In the genomic region with DNA sequence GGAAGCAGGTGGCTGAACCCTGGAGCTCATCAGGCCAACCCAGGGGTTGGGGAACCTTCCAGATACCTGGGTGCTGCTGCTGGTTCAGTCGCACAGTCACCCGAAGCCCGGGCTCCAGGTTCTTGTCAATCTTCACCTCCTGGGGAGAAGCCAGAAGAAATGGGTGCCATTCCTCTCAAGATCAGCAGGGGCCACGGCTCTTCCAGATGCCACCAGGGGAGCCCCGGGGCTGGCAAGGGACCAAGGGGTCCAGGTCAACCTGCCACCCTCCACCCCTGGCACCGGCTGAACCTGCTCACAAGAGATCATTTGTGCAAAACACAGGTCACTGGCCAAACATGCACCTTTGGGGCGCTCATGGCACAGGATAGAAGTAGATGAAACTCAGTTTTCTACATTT, we compare ENCODE assay signal across 21 cellular contexts. TPM values are rescaled to one million over a fixed set of nuclear protein-coding genes. Genes with fewer than 3 reads are reported as not detected.
DNase-seq lines count a peak whose midpoint lies in the region; ATAC-seq, FAIRE-seq and TF ChIP-seq lines count a peak whose summit lies in the region.
"Had no signal": no experiment of that assay in that cellular context is flagged by ENCODE, and none has a peak within 500 bp of the region (broad histone marks: within the 10 kb centered on the region; RNA-seq: fewer than 3 reads in every experiment).

No MANE protein-coding gene starts in this region.

- ATAC-seq in K562: no peak
- ATAC-seq in HG03045 (IDR thresholded peaks at IDR 0.05; ENCODE audit: unreplicated experiment): no peak
- ATAC-seq in HG03565 (IDR thresholded peaks at IDR 0.05; ENCODE audit: unreplicated experiment): no peak
- ATAC-seq: GM23338 had no signal

- peaks cover 37% of the 10 kb centered on the region for H3K4me1 Mint-ChIP-seq in activated T-cell treated with anti-CD3 and anti-CD28 coated beads, Interleukin-2, amount 50 U/mL, for 24 hours (ENCODE audit: low read depth)

- H3K27ac Mint-ChIP-seq in activated T-cell treated with anti-CD3 and anti-CD28 coated beads, Interleukin-2, amount 50 U/mL, for 24 hours: peak overlapping the region; percentile 72
- H3K27ac Mint-ChIP-seq: GM23338 had no signal

- no peak overlapping the region for H3K9ac ChIP-seq in K562 (ENCODE audit: insufficient read depth in 1 of 2, low read depth in 2 of 2, low read length in 2 of 2)

- no peak for FAIRE-seq in K562 (lab: Jason Lieb, UNC)
- FAIRE-seq: A204.1, D721Med, G401.6, GM12891, H54 had no signal

- POLR2A ChIA-PET in K562 (lab: Yijun Ruan, JAX): interaction anchor here (1.0 kb wide), 1 partner anchor 66 kb away, joined by 5 read pairs; no protein-coding TSS in a partner anchor

- H3K36me3 ChIP-seq in K562 (ENCODE audit: control insufficient read depth, insufficient read depth, low read length) (peaks cover 89% of the 10 kb centered on the region), prostate gland (peaks cover 0 to 4% of the 10 kb centered on the region in 2 donors)

- H3K4me1 ChIP-seq in K562 (replicated peaks in 1 of 2; ENCODE audit: control insufficient read depth in 2 of 2, insufficient read depth in 2 of 2, low read length in 2 of 2): peaks cover 8 to 61% of the 10 kb centered on the region in 2 experiments; a peak in 4 of 5 replicates
- H3K4me1 ChIP-seq in prostate gland (replicated peaks): peaks cover 11% of the 10 kb centered on the region

- TF ChIP-seq CTCF in K562 (IDR thresholded peaks at IDR 0.05 in 2 of 3, conservative IDR thresholded peaks at IDR 0.05 in 1 of 3; ENCODE audit: insufficient read depth in 2 of 3, low read depth in 1 of 3, low read length in 3 of 3) (no peak), prostate gland (IDR thresholded peaks at IDR 0.05) (no peak)

- peaks cover 23% of the 10 kb centered on the region for H3K79me2 ChIP-seq in K562 (ENCODE audit: control insufficient read depth, insufficient read depth, low read length)

- CTCF ChIA-PET in K562 (lab: Yijun Ruan, JAX; ENCODE audit: low intra/inter-chr PET ratio): no interaction called here

- no peaks in the 10 kb centered on the region for H3K9me3 ChIP-seq in K562 (replicated peaks; ENCODE audit: control insufficient read depth, insufficient read depth, low read depth, low read length)
- H3K9me3 ChIP-seq in prostate gland: no peaks in the 10 kb centered on the region
- H3K9me3 ChIP-seq: BE2C had no signal

- H3K27me3 ChIP-seq in K562 (ENCODE audit: control insufficient read depth in 2 of 2, insufficient read depth in 2 of 2, low read length in 2 of 2) (no peaks in the 10 kb centered on the region), prostate gland (replicated peaks; ENCODE audit: insufficient read depth) (no peaks in the 10 kb centered on the region)
- H3K27me3 ChIP-seq: BE2C had no signal

- H3K4me2 ChIP-seq in K562 (ENCODE audit: insufficient read depth, low read length): no peak overlapping the region
- H3K4me2 ChIP-seq: GM23338 had no signal

- no peak overlapping the region for H3K27ac ChIP-seq in K562 (ENCODE audit: extremely low read depth, low read depth, low read length)
- peak overlapping the region; percentile 23 to 67 for H3K27ac ChIP-seq in prostate gland

- TF ChIP-seq EP300 in K562 (IDR thresholded peaks at IDR 0.05; ENCODE audit: low read length): no peak

- H2AFZ ChIP-seq in K562 (ENCODE audit: low read depth, low read length): no peak overlapping the region
- H2AFZ ChIP-seq: GM23338 had no signal

- no peak overlapping the region for H3K4me3 Mint-ChIP-seq in activated T-cell treated with anti-CD3 and anti-CD28 coated beads, Interleukin-2, amount 50 U/mL, for 24 hours
- H3K4me3 Mint-ChIP-seq: GM23338 had no signal

- TF ChIP-seq RAD21 in K562 (CRISPR knock-in tag; conservative IDR thresholded peaks at IDR 0.05 in 1 of 2, IDR thresholded peaks at IDR 0.05 in 1 of 2): no peak

- TF ChIP-seq POLR2A in K562 (conservative IDR thresholded peaks at IDR 0.05) (no peak), prostate gland (IDR thresholded peaks at IDR 0.05) (no peak)

- no peaks in the 10 kb centered on the region for H3K9me1 ChIP-seq in K562 (ENCODE audit: control insufficient read depth, insufficient read depth, low read length)

- no peak overlapping the region for H3K4me3 ChIP-seq in K562
- H3K4me3 ChIP-seq in prostate gland: no peak overlapping the region
- H3K4me3 ChIP-seq: GM23338 had no signal

- H3K27me3 Mint-ChIP-seq in activated T-cell treated with anti-CD3 and anti-CD28 coated beads, Interleukin-2, amount 50 U/mL, for 24 hours: no peaks in the 10 kb centered on the region
- H3K27me3 Mint-ChIP-seq: CD4-positive, CD25-positive, alpha-beta regulatory T cell had no signal

- no peaks in the 10 kb centered on the region for H3K9me3 Mint-ChIP-seq in activated T-cell treated with anti-CD3 and anti-CD28 coated beads, Interleukin-2, amount 50 U/mL, for 24 hours
- H3K9me3 Mint-ChIP-seq: CD4-positive, CD25-positive, alpha-beta regulatory T cell; CD8-positive, alpha-beta memory T cell; GM23338 had no signal

- intact Hi-C loops in K562 (cut with micrococcal nuclease): no loop called here
- intact Hi-C loops in prostate gland (cut with DNase I): no loop called here

- no peak for DNase-seq in activated T-cell treated with anti-CD3 and anti-CD28 coated beads, Interleukin-2, amount 50 U/mL, for 24 hours
- no peak for DNase-seq in activated T-cell treated with anti-CD3 and anti-CD28 coated beads for 4 hours
- DNase-seq in 8988T: peak; percentile 17
- no peak for DNase-seq in K562 (ENCODE audit: extremely low read depth in 1 of 4, low spot score in 3 of 4)
- DNase-seq in prostate gland (ENCODE audit: low spot score): no peak
- no peak for DNase-seq in GM19238 (ENCODE audit: insufficient read length, low spot score)
- DNase-seq: ACHN; BE2C; C1 segment of cervical spinal cord; CD4-positive, CD25-positive, alpha-beta regulatory T cell; CD8-positive, alpha-beta memory T cell; COR-L47; HCEC 1CT had no signal

- H3K36me3 Mint-ChIP-seq in activated T-cell treated with anti-CD3 and anti-CD28 coated beads, Interleukin-2, amount 50 U/mL, for 24 hours (ENCODE audit: low read depth): peaks cover 86% of the 10 kb centered on the region

- H4K20me1 ChIP-seq in K562 (replicated peaks; ENCODE audit: control insufficient read depth, insufficient read depth, low read length): peaks cover 11% of the 10 kb centered on the region

- WGBS in K562 (ENCODE audit: insufficient coverage, low coverage, missing lambda C conversion rate): 86% methylated on average over 5 of the region's 7 CpGs
- WGBS in prostate gland: 87% methylated on average over 7 of the region's 7 CpGs

- BruUV-seq in K562 (replicated peaks; lab: Mats Ljungman, UMichigan): no TSS peak

- in situ Hi-C loops in K562 (cut with MboI): no loop called here

RNA-seq across cellular contexts. Expression of a gene that starts 4.7 kb away (rescaled TPM):
- total RNA-seq in K562 (2011; cell fraction: chromatin; rRNA removed; ENCODE audit: low replicate concordance): 36.0 and 123 TPM in 2 replicates
- total RNA-seq in K562 (2011; cell fraction: nucleolus; rRNA removed): 67.4 and 74.2 TPM in 2 replicates
- total RNA-seq in K562 (2011; cell fraction: nucleoplasm; rRNA removed): 36.3 and 47.1 TPM in 2 replicates
- total RNA-seq in K562 (2014; rRNA removed) (42.9 and 51.1 TPM in 2 replicates), K562 (2014; rRNA removed; fragmentation: Illumina TruSeq; extraction: Trizol) (12.1 and 20.6 TPM in 2 replicates), K562 (2015; rRNA removed; fragmentation: Illumina TruSeq; extraction: Trizol) (29.5 and 33.6 TPM in 2 replicates), K562 (2021) (121 and 133 TPM in 2 replicates), prostate gland (10 to 100 TPM; 45.8 to 47.5 TPM)
- polyA plus RNA-seq in K562 (2011; rRNA removed) (50.5 and 79.2 TPM in 2 replicates), K562 (2014; fragmentation: Illumina TruSeq; extraction: Trizol) (37.4 and 49.5 TPM in 2 replicates), K562 (2014; fragmentation: Nextera tagmentation; extraction: Ambion mirVana) (10 to 100 TPM; 10.6 to 13.2 TPM), K562 (2014; rRNA removed) (45.2 and 71.9 TPM in 2 replicates)
- polyA plus RNA-seq in K562 (2011; cell fraction: cytosol; rRNA removed): 59.3 and 94.1 TPM in 2 replicates
- 201 and 270 TPM in 2 replicates for polyA plus RNA-seq in K562 (2011; cell fraction: nucleus; rRNA removed)
- polyA plus RNA-seq in K562 (2012): 54.2 and 74.3 TPM in 2 replicates
- polyA minus RNA-seq in K562 (2011; rRNA and poly(A)+ RNA removed): 20.6 and 27.5 TPM in 2 replicates
- 24.1 and 29.0 TPM in 2 replicates for polyA minus RNA-seq in K562 (2011; cell fraction: cytosol; rRNA and poly(A)+ RNA removed)
- 23.0 and 42.3 TPM in 2 replicates for polyA minus RNA-seq in K562 (2011; cell fraction: nucleus; rRNA and poly(A)+ RNA removed)

RNA-seq across cellular contexts. Expression of a gene that starts 6.6 kb away (rescaled TPM):
- 4.9 and 20.6 TPM in 2 replicates for total RNA-seq in K562 (2011; cell fraction: chromatin; rRNA removed; ENCODE audit: low replicate concordance)
- total RNA-seq in K562 (2011; cell fraction: nucleolus; rRNA removed): 39.7 and 40.4 TPM in 2 replicates
- 11.4 and 14.2 TPM in 2 replicates for total RNA-seq in K562 (2011; cell fraction: nucleoplasm; rRNA removed)
- total RNA-seq in K562 (2014; rRNA removed) (91.0 and 99.6 TPM in 2 replicates), K562 (2014; rRNA removed; fragmentation: Illumina TruSeq; extraction: Trizol) (6.3 and 8.8 TPM in 2 replicates), K562 (2015; rRNA removed; fragmentation: Illumina TruSeq; extraction: Trizol) (25.5 and 26.3 TPM in 2 replicates), K562 (2021) (83.2 and 84.9 TPM in 2 replicates), prostate gland (10 to 100 TPM; 29.9 to 87.2 TPM)
- polyA plus RNA-seq in K562 (2011; rRNA removed) (30.0 and 42.1 TPM in 2 replicates), K562 (2014; fragmentation: Illumina TruSeq; extraction: Trizol) (8.7 and 16.3 TPM in 2 replicates), K562 (2014; fragmentation: Nextera tagmentation; extraction: Ambion mirVana) (1 to 10 TPM; 1.2 to 3.8 TPM), K562 (2014; rRNA removed) (77.2 and 80.2 TPM in 2 replicates)
- polyA plus RNA-seq in K562 (2011; cell fraction: cytosol; rRNA removed): 52.4 and 156 TPM in 2 replicates
- polyA plus RNA-seq in K562 (2011; cell fraction: nucleus; rRNA removed): 58.2 and 77.0 TPM in 2 replicates
- polyA plus RNA-seq in K562 (2012): 34.3 and 45.7 TPM in 2 replicates
- polyA minus RNA-seq in K562 (2011; rRNA and poly(A)+ RNA removed): 10.2 and 12.4 TPM in 2 replicates
- 23.4 and 24.1 TPM in 2 replicates for polyA minus RNA-seq in K562 (2011; cell fraction: cytosol; rRNA and poly(A)+ RNA removed)
- polyA minus RNA-seq in K562 (2011; cell fraction: nucleus; rRNA and poly(A)+ RNA removed): 16.2 and 20.6 TPM in 2 replicates

RNA-seq across cellular contexts. Expression of a gene that starts 37.9 kb away (rescaled TPM):
- total RNA-seq in K562 (2011; cell fraction: chromatin; rRNA removed; ENCODE audit: low replicate concordance): 18.2 and 40.1 TPM in 2 replicates
- 20.8 and 24.3 TPM in 2 replicates for total RNA-seq in K562 (2011; cell fraction: nucleolus; rRNA removed)
- 19.8 and 21.3 TPM in 2 replicates for total RNA-seq in K562 (2011; cell fraction: nucleoplasm; rRNA removed)
- 9.9 and 16.6 TPM in 2 replicates for total RNA-seq in K562 (2014; rRNA removed)
- total RNA-seq in K562 (2014; rRNA removed; fragmentation: Illumina TruSeq; extraction: Trizol): 8.0 and 10.5 TPM in 2 replicates
- 11.4 TPM in 2 replicates for total RNA-seq in K562 (2015; rRNA removed; fragmentation: Illumina TruSeq; extraction: Trizol)
- total RNA-seq in K562 (2021): 24.4 and 27.5 TPM in 2 replicates
- polyA plus RNA-seq in K562 (2011; rRNA removed): 21.7 and 24.9 TPM in 2 replicates
- polyA plus RNA-seq in K562 (2011; cell fraction: cytosol; rRNA removed): 22.3 and 28.3 TPM in 2 replicates
- 27.4 and 32.4 TPM in 2 replicates for polyA plus RNA-seq in K562 (2011; cell fraction: nucleus; rRNA removed)
- 22.9 and 34.5 TPM in 2 replicates for polyA plus RNA-seq in K562 (2012)
- polyA plus RNA-seq in K562 (2014; fragmentation: Illumina TruSeq; extraction: Trizol): 28.7 and 30.5 TPM in 2 replicates
- polyA plus RNA-seq in K562 (2014; fragmentation: Nextera tagmentation; extraction: Ambion mirVana): 1 to 10 TPM; 2.3 to 3.0 TPM
- 14.3 and 18.6 TPM in 2 replicates for polyA plus RNA-seq in K562 (2014; rRNA removed)
- polyA minus RNA-seq in K562 (2011; rRNA and poly(A)+ RNA removed): 15.3 and 16.0 TPM in 2 replicates
- 6.4 and 6.9 TPM in 2 replicates for polyA minus RNA-seq in K562 (2011; cell fraction: cytosol; rRNA and poly(A)+ RNA removed)
- 7.1 and 10.0 TPM in 2 replicates for polyA minus RNA-seq in K562 (2011; cell fraction: nucleus; rRNA and poly(A)+ RNA removed)
- 10 to 100 TPM; 23.5 to 29.4 TPM for total RNA-seq in prostate gland

RNA-seq across cellular contexts. Expression of a gene that starts 53.2 kb away (rescaled TPM):
- total RNA-seq in K562 (2011; cell fraction: chromatin; rRNA removed; ENCODE audit: low replicate concordance): 19.8 and 57.5 TPM in 2 replicates
- 14.3 and 15.0 TPM in 2 replicates for total RNA-seq in K562 (2011; cell fraction: nucleolus; rRNA removed)
- total RNA-seq in K562 (2011; cell fraction: nucleoplasm; rRNA removed): 15.9 and 22.8 TPM in 2 replicates
- total RNA-seq in K562 (2014; rRNA removed): 6.8 and 8.4 TPM in 2 replicates
- 2.0 and 2.3 TPM in 2 replicates for total RNA-seq in K562 (2014; rRNA removed; fragmentation: Illumina TruSeq; extraction: Trizol)
- 3.8 and 4.0 TPM in 2 replicates for total RNA-seq in K562 (2015; rRNA removed; fragmentation: Illumina TruSeq; extraction: Trizol)
- total RNA-seq in K562 (2021): 9.7 and 10.1 TPM in 2 replicates
- 6.5 and 14.3 TPM in 2 replicates for polyA plus RNA-seq in K562 (2011; rRNA removed)
- 19.3 and 30.6 TPM in 2 replicates for polyA plus RNA-seq in K562 (2011; cell fraction: cytosol; rRNA removed)
- polyA plus RNA-seq in K562 (2011; cell fraction: nucleus; rRNA removed): 21.7 and 29.5 TPM in 2 replicates
- polyA plus RNA-seq in K562 (2012): 8.3 and 21.2 TPM in 2 replicates
- polyA plus RNA-seq in K562 (2014; fragmentation: Illumina TruSeq; extraction: Trizol): 6.2 and 8.6 TPM in 2 replicates
- under 1 TPM; 0.07 to 0.22 TPM for polyA plus RNA-seq in K562 (2014; fragmentation: Nextera tagmentation; extraction: Ambion mirVana)
- polyA plus RNA-seq in K562 (2014; rRNA removed): 7.1 and 10.7 TPM in 2 replicates
- polyA minus RNA-seq in K562 (2011; rRNA and poly(A)+ RNA removed): 5.8 and 6.2 TPM in 2 replicates
- polyA minus RNA-seq in K562 (2011; cell fraction: cytosol; rRNA and poly(A)+ RNA removed): 8.0 and 10.1 TPM in 2 replicates
- 6.7 and 9.1 TPM in 2 replicates for polyA minus RNA-seq in K562 (2011; cell fraction: nucleus; rRNA and poly(A)+ RNA removed)
- total RNA-seq in prostate gland: 100 to 1,000 TPM in 1 of 2 donors, 10 to 100 TPM in 1; 86.6 to 122 TPM

RNA-seq across cellular contexts. Expression of a gene that starts 56.8 kb away (rescaled TPM):
- 34.0 and 59.4 TPM in 2 replicates for total RNA-seq in K562 (2011; cell fraction: chromatin; rRNA removed; ENCODE audit: low replicate concordance)
- total RNA-seq in K562 (2011; cell fraction: nucleolus; rRNA removed): 26.8 and 33.7 TPM in 2 replicates
- 23.8 and 32.1 TPM in 2 replicates for total RNA-seq in K562 (2011; cell fraction: nucleoplasm; rRNA removed)
- total RNA-seq in K562 (2014; rRNA removed) (11.1 and 16.0 TPM in 2 replicates), K562 (2014; rRNA removed; fragmentation: Illumina TruSeq; extraction: Trizol) (6.5 and 8.8 TPM in 2 replicates), K562 (2015; rRNA removed; fragmentation: Illumina TruSeq; extraction: Trizol) (8.5 and 9.2 TPM in 2 replicates), K562 (2021) (11.7 and 14.7 TPM in 2 replicates), prostate gland (10 to 100 TPM; 13.1 to 24.1 TPM)
- polyA plus RNA-seq in K562 (2011; rRNA removed) (16.1 and 20.2 TPM in 2 replicates), K562 (2014; fragmentation: Illumina TruSeq; extraction: Trizol) (13.4 and 14.8 TPM in 2 replicates), K562 (2014; fragmentation: Nextera tagmentation; extraction: Ambion mirVana) (10 to 100 TPM in 1 of 2 experiments, 1 to 10 TPM in 1; 6.4 to 11.0 TPM), K562 (2014; rRNA removed) (16.8 and 21.8 TPM in 2 replicates)
- 21.7 and 22.5 TPM in 2 replicates for polyA plus RNA-seq in K562 (2011; cell fraction: cytosol; rRNA removed)
- polyA plus RNA-seq in K562 (2011; cell fraction: nucleus; rRNA removed): 41.4 and 54.7 TPM in 2 replicates
- polyA plus RNA-seq in K562 (2012): 9.8 and 19.5 TPM in 2 replicates
- polyA minus RNA-seq in K562 (2011; rRNA and poly(A)+ RNA removed): 6.0 and 7.0 TPM in 2 replicates
- 5.9 and 6.1 TPM in 2 replicates for polyA minus RNA-seq in K562 (2011; cell fraction: cytosol; rRNA and poly(A)+ RNA removed)
- 6.3 and 7.3 TPM in 2 replicates for polyA minus RNA-seq in K562 (2011; cell fraction: nucleus; rRNA and poly(A)+ RNA removed)
